Comparison of ENCODE assay signal across 34 cellular contexts in the genomic region with DNA sequence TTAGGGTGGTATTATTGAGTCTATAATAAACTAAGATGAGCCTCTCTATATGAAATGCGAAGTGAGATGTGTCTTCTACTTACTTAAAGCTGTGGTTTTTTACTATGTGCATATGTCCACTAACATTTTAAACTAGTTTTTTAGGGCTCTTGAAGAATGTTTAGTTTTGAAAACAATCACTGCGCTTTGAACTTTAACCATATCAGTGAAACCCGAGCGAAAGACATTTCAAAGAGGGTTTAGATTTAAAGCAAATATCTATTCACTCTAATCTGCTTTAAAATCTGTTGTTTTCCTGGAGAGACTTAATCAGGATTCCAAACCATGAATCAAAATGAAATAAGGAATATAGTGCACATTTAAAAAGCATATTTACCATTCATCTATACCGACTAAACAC.
"Had no signal": no experiment of that assay in that cellular context is flagged by ENCODE, and none has a peak within 500 bp of the region (broad histone marks: within the 10 kb centered on the region; RNA-seq: fewer than 3 reads in every experiment).

No MANE protein-coding gene starts in this region.

- H3K4me2 ChIP-seq: KMS-11 had no signal

- H3K9ac ChIP-seq: KMS-11 had no signal

- H3K27ac ChIP-seq: KMS-11 had no signal

- H3K4me3 ChIP-seq: MG63 had no signal

- DNase-seq: Karpas-422, Kasumi-1, KG1, MG63, MM.1S, MV-4-11, NCI-H1048, NCI-H1092, NCI-H1092 treated with DMSO at 0.1 percent for 48 hours, NCI-H1105, NCI-H1417, NCI-H1417 treated with DMSO at 0.1 percent for 48 hours, NCI-H1436, NCI-H1436 treated with DMSO at 0.1 percent for 48 hours, NCI-H146, NCI-H1694, NCI-H1694 treated with DMSO at 0.1 percent for 48 hours, NCI-H187, NCI-H187 treated with DMSO at 0.1 percent for 48 hours, NCI-H1930, NCI-H2029, NCI-H2029 treated with DMSO at 0.1 percent for 48 hours, NCI-H2081, NCI-H2081 treated with DMSO at 0.1 percent for 48 hours, NCI-H2107, NCI-H2171, NCI-H2171 treated with DMSO at 0.1 percent for 48 hours, NCI-H2227 treated with DMSO at 0.1 percent for 48 hours, NCI-H226, NCI-H345, NCI-H446, NCI-H446 treated with DMSO at 0.1 percent for 48 hours, NCI-H510A had no signal

- H3K9me3 ChIP-seq: MG63 had no signal

- H3K36me3 ChIP-seq: MG63 had no signal

- H3K27me3 ChIP-seq: MG63 had no signal
